ENCODE assay signal across 17 cellular contexts in genomic region chr1:163295949-163296348, GRCh38. TPM values are rescaled to one million over a fixed set of nuclear protein-coding genes. Genes with fewer than 3 reads are reported as not detected.
A peak's percentile ranks its signal among the peaks of the same experiment; 100 is the strongest.
DNase-seq lines count a peak whose midpoint lies in the region; FAIRE-seq and TF ChIP-seq lines count a peak whose summit lies in the region.
"Had no signal": no experiment of that assay in that cellular context is flagged by ENCODE, and none has a peak within 500 bp of the region (broad histone marks: within the 10 kb centered on the region; RNA-seq: fewer than 3 reads in every experiment).

No MANE protein-coding gene starts in this region.

- TF ChIP-seq EP300 in ovary (IDR thresholded peaks at IDR 0.05), result no peak

- 96 to 99% (median 98%) methylated on average over 2 of the region's 2 CpGs for WGBS in ovary, 3 donors

- H3K4me1 ChIP-seq in ovary (ENCODE audit: insufficient read depth), result no peaks in the 10 kb centered on the region

- H3K36me3 ChIP-seq in bronchial epithelial cell (ENCODE audit: control insufficient read depth, insufficient read depth, low read length), result no peaks in the 10 kb centered on the region
- H3K36me3 ChIP-seq in ovary, result no peaks in the 10 kb centered on the region

- H3K27me3 ChIP-seq in bronchial epithelial cell (ENCODE audit: control insufficient read depth, insufficient read depth, low read length), result no peaks in the 10 kb centered on the region
- no peaks in the 10 kb centered on the region for H3K27me3 ChIP-seq in ovary
- H3K27me3 ChIP-seq: BE2C had no signal

- TF ChIP-seq CTCF in D721Med (IDR thresholded peaks at IDR 0.05; ENCODE audit: insufficient read depth, missing control alignments) (no peak), bronchial epithelial cell (IDR thresholded peaks at IDR 0.05; ENCODE audit: insufficient read depth, low read length, severe bottlenecking) (no peak), fibroblast of villous mesenchyme (IDR thresholded peaks at IDR 0.05; ENCODE audit: insufficient read depth, low read depth, low read length) (no peak), ovary (IDR thresholded peaks at IDR 0.05) (no peak)

- H3K9me3 ChIP-seq in ovary, result no peaks in the 10 kb centered on the region
- H3K9me3 ChIP-seq: BE2C had no signal

- FAIRE-seq in D721Med (lab: Jason Lieb, UNC) (peak; percentile 29), bronchial epithelial cell (lab: Jason Lieb, UNC) (no peak)
- FAIRE-seq: A204.1, GM12892 had no signal

- H3K27ac ChIP-seq in ovary, result no peak overlapping the region
- H3K27ac ChIP-seq: C4-2B, HL-60 had no signal

- H3K4me3 ChIP-seq in bronchial epithelial cell (ENCODE audit: low read depth, low read length) (no peak overlapping the region), fibroblast of villous mesenchyme (ENCODE audit: low read depth, low read length) (no peak overlapping the region), ovary (no peak overlapping the region)

- TF ChIP-seq POLR2A in erythroblast (IDR thresholded peaks at IDR 0.05; ENCODE audit: low read length) (no peak), ovary (IDR thresholded peaks at IDR 0.05) (no peak)

- intact Hi-C loops in ovary (cut with DNase I), result no loop called here

- DNase-seq in D721Med (ENCODE audit: insufficient read length, low spot score), result no peak
- DNase-seq in HCEC 1CT, result peak; percentile 42
- DNase-seq in bronchial epithelial cell (ENCODE audit: low read depth), result peak; percentile 10
- peak; percentile 49 for DNase-seq in fibroblast of villous mesenchyme (ENCODE audit: low read depth)
- DNase-seq in dermis blood vessel endothelial cell, result no peak
- DNase-seq in erythroblast (lab: John Stamatoyannopoulos, UW), result no peak
- no peak for DNase-seq in ovary
- no peak for DNase-seq in NCI-H1436 (lab: John Stamatoyannopoulos, UW)
- DNase-seq: BE2C; CD4-positive, alpha-beta memory T cell; DMS153; DMS79 treated with DMSO at 0.1 percent for 48 hours; GDM1 had no signal

RNA-seq across cellular contexts. Expression of gene NUF2, which starts 25.8 kb away (rescaled TPM):
- 0.79 and 1.0 TPM in 2 replicates for total RNA-seq in bronchial epithelial cell
- 15.5 and 17.7 TPM in 2 replicates for total RNA-seq in fibroblast of villous mesenchyme
- 5.3 and 19.7 TPM in 2 replicates for total RNA-seq in dermis blood vessel endothelial cell
- under 1 TPM in 6 of 7 donors, not detected in 1; 0.23 to 0.94 (median 0.62) TPM for total RNA-seq in ovary
- polyA plus RNA-seq in ovary, result under 1 TPM; 0.47 to 0.70 TPM

Comparison
In these comparisons a context has a peak if more than half of its experiments do, and no peak if none do; other contexts are left out.
1. DNase-seq: peak in HCEC 1CT (single experiment), bronchial epithelial cell (single experiment) and fibroblast of villous mesenchyme (single experiment); none in D721Med (single experiment), dermis blood vessel endothelial cell (single experiment), erythroblast (0 of 2), ovary (0 of 5) and NCI-H1436 (single experiment).